In the genomic region with DNA sequence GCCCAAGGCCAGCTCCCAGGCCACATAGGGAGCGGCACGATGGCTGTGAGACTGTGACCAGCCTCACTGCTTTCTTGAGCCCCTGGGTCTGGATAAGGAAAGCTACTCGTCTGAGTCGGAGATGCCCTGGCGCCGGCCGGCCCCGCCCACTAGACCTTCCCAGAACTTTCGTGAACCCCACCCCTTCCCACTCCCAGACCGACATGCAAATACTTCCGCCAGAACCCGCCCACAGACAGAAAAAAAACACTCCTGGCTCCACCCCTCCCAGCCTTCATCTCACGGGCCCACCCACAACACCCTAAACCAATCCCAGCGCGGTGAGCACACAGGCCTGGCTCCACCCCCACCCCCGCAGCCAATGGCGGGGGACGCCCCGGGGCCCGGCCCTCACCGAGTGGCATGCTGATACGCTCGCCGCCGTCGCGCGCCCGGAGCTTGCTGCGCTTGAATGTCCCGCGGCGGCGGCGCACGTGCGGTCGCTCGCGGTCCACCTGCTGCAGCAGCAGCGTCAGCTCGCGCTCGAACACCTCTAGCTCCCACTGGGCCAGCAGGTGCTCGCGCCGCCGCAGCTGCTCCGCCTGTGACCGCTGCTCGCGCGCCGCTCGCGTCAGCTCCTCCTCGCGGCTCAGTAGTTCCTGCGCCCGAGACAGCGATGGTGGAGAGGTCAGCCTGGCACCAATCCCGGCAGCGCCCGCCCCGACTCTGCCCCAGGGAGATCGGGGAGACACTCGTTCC, we compare ENCODE assay signal across 9 cellular contexts. TPM values are rescaled to one million over a fixed set of nuclear protein-coding genes. Genes with fewer than 3 reads are reported as not detected.
DNase-seq lines count a peak whose midpoint lies in the region; TF ChIP-seq lines count a peak whose summit lies in the region.
"Had no signal": no experiment of that assay in that cellular context is flagged by ENCODE, and none has a peak within 500 bp of the region (broad histone marks: within the 10 kb centered on the region; RNA-seq: fewer than 3 reads in every experiment).

No MANE protein-coding gene starts in this region.

- POLR2A ChIA-PET in PC-9 (lab: Charles Lee; ENCODE audit: unreplicated experiment): interaction anchor here (0.7 kb wide), 1 partner anchor 305 kb away, joined by 3 read pairs; no protein-coding TSS in a partner anchor

- H3K9me3 ChIP-seq in cardiac muscle cell (ENCODE audit: low read depth) (no peaks in the 10 kb centered on the region), osteoblast (ENCODE audit: low read depth, low read length) (no peaks in the 10 kb centered on the region), PC-9 (ENCODE audit: insufficient read depth, low read depth) (no peaks in the 10 kb centered on the region)
- H3K9me3 ChIP-seq: SJSA1 had no signal

- CTCF ChIA-PET in PC-9 (lab: Charles Lee): no interaction called here

- H3K79me2 ChIP-seq in osteoblast (ENCODE audit: insufficient read depth, low read length) (peaks cover 36% of the 10 kb centered on the region), PC-9 (ENCODE audit: low read depth) (peaks cover 16% of the 10 kb centered on the region)

- H3K9me3 Mint-ChIP-seq in T-helper 2 cell treated with Interferon-gamma antibody and Interleukin-4, amounts not matched to agents 5 μg/mL and 100 μg/mL, for 36 hours: no peaks in the 10 kb centered on the region

- no peak overlapping the region for H3K27ac Mint-ChIP-seq in T-helper 2 cell treated with Interferon-gamma antibody and Interleukin-4, amounts not matched to agents 5 μg/mL and 100 μg/mL, for 36 hours

- H3K27ac ChIP-seq in adipose tissue (ENCODE audit: low read depth, low read length): peak overlapping the region; percentile 56
- peak overlapping the region; percentile 44 for H3K27ac ChIP-seq in cardiac muscle cell
- H3K27ac ChIP-seq in osteoblast (ENCODE audit: low read depth, low read length): no peak overlapping the region
- no peak overlapping the region for H3K27ac ChIP-seq in PC-9
- H3K27ac ChIP-seq: SJSA1 had no signal

- H3K9me2 ChIP-seq in PC-9 (ENCODE audit: insufficient read depth): no peaks in the 10 kb centered on the region

- peak overlapping the region; percentile 8 for H3K4me3 ChIP-seq in cardiac muscle cell
- peak overlapping the region; percentile 52 for H3K4me3 ChIP-seq in osteoblast (ENCODE audit: insufficient read depth, low read length)
- no peak overlapping the region for H3K4me3 ChIP-seq in PC-9
- H3K4me3 ChIP-seq: SJSA1 had no signal

- H3K36me3 Mint-ChIP-seq in T-helper 2 cell treated with Interferon-gamma antibody and Interleukin-4, amounts not matched to agents 5 μg/mL and 100 μg/mL, for 36 hours (ENCODE audit: low read depth): peaks cover 43% of the 10 kb centered on the region

- H2AFZ ChIP-seq in osteoblast (ENCODE audit: low read length) (no peak overlapping the region), PC-9 (no peak overlapping the region)

- no TSS peak for BruUV-seq in PC-9 (replicated peaks; lab: Mats Ljungman, UMichigan)

- peaks cover 4% of the 10 kb centered on the region for H3K4me1 ChIP-seq in cardiac muscle cell (ENCODE audit: low read depth)
- H3K4me1 ChIP-seq in osteoblast (ENCODE audit: insufficient read depth, low read length): peaks cover 19% of the 10 kb centered on the region
- H3K4me1 ChIP-seq in PC-9 (replicated peaks; ENCODE audit: insufficient read depth): peaks cover 2% of the 10 kb centered on the region; the same call in 1 of the 2 replicates

- H3K36me3 ChIP-seq in cardiac muscle cell: peaks cover 8% of the 10 kb centered on the region
- H3K36me3 ChIP-seq in osteoblast (ENCODE audit: insufficient read depth, low read length): peaks cover 42% of the 10 kb centered on the region
- H3K36me3 ChIP-seq in PC-9 (ENCODE audit: low read depth): no peaks in the 10 kb centered on the region

- TF ChIP-seq CTCF in cardiac muscle cell (IDR thresholded peaks at IDR 0.05; ENCODE audit: low read depth, low read length) (no peak), osteoblast (IDR thresholded peaks at IDR 0.05; ENCODE audit: extremely low read depth, low read depth, low read length) (no peak), PC-9 (conservative IDR thresholded peaks at IDR 0.05) (no peak)

- H3K4me2 ChIP-seq in osteoblast (ENCODE audit: insufficient read depth, low read length) (peak overlapping the region; percentile 79), PC-9 (no peak overlapping the region)

- H3K4me1 Mint-ChIP-seq in T-helper 2 cell treated with Interferon-gamma antibody and Interleukin-4, amounts not matched to agents 5 μg/mL and 100 μg/mL, for 36 hours (ENCODE audit: low read depth): peaks cover 24% of the 10 kb centered on the region

- H3K27me3 ChIP-seq in cardiac muscle cell (no peaks in the 10 kb centered on the region), osteoblast (ENCODE audit: insufficient read depth, low read length) (no peaks in the 10 kb centered on the region), PC-9 (ENCODE audit: insufficient read depth, low read depth) (no peaks in the 10 kb centered on the region)
- H3K27me3 ChIP-seq: SJSA1 had no signal

- intact Hi-C loops in PC-9 (cut with micrococcal nuclease; ENCODE audit: unreplicated experiment): no loop called here

- H3K27me3 Mint-ChIP-seq in T-helper 2 cell treated with Interferon-gamma antibody and Interleukin-4, amounts not matched to agents 5 μg/mL and 100 μg/mL, for 36 hours (ENCODE audit: low read depth): no peaks in the 10 kb centered on the region

- 41 to 59% (median 53%) methylated on average over 46 to 67 of the region's 67 CpGs for WGBS in adipose tissue, 3 donors

- no peak overlapping the region for H3K4me3 Mint-ChIP-seq in T-helper 2 cell treated with Interferon-gamma antibody and Interleukin-4, amounts not matched to agents 5 μg/mL and 100 μg/mL, for 36 hours

- H3F3A ChIP-seq in PC-9 (ENCODE audit: insufficient read depth, low read depth): peaks cover 10% of the 10 kb centered on the region; the same call in 1 of the 2 replicates

- DNase-seq in HS-27A (ENCODE audit: low read depth): peak; percentile 65
- DNase-seq in cardiac muscle cell (ENCODE audit: low read depth in 1 of 2, low spot score in 1 of 2): peak; percentile 99
- peak; percentile 100 for DNase-seq in osteoblast (ENCODE audit: insufficient read length, low spot score, missing footprints)
- DNase-seq in DMS114 treated with DMSO at 0.1 percent for 48 hours (lab: John Stamatoyannopoulos, UW; ENCODE audit: unreplicated experiment): no peak
- no peak for DNase-seq in T-helper 2 cell treated with Interferon-gamma antibody and Interleukin-4, amounts not matched to agents 5 μg/mL and 100 μg/mL, for 36 hours (ENCODE audit: low spot score)
- DNase-seq in PC-9: no peak
- no peak for DNase-seq in activated naive CD4-positive, alpha-beta T cell treated with anti-CD3 and anti-CD28 coated beads, Interleukin-2, amount 50 U/mL, for 16 hours

- peaks cover 42% of the 10 kb centered on the region for H4K20me1 ChIP-seq in osteoblast (ENCODE audit: insufficient read depth, low read length)
- H4K20me1 ChIP-seq in PC-9 (ENCODE audit: insufficient read depth): peaks cover 8% of the 10 kb centered on the region; the same call in 1 of the 2 replicates

RNA-seq across cellular contexts. Expression of a gene that starts 7.0 kb away (rescaled TPM):
- polyA plus RNA-seq in adipose tissue (10 to 100 TPM; 21.4 to 85.5 (median 66.0) TPM), cardiac muscle cell (25.9 and 31.2 TPM in 2 replicates)
- total RNA-seq in cardiac muscle cell (44.8 and 63.1 TPM in 2 replicates), osteoblast (19.4 and 21.4 TPM in 2 replicates), PC-9 (2021) (87.2 and 90.3 TPM in 2 replicates)

RNA-seq across cellular contexts. Expression of a gene that starts 8.5 kb away (rescaled TPM):
- polyA plus RNA-seq in adipose tissue (10 to 100 TPM; 11.1 to 16.8 (median 13.3) TPM), cardiac muscle cell (18.9 and 22.0 TPM in 2 replicates)
- total RNA-seq in cardiac muscle cell (40.9 and 42.7 TPM in 2 replicates), osteoblast (26.5 and 27.9 TPM in 2 replicates), PC-9 (2021) (76.9 and 85.9 TPM in 2 replicates)

RNA-seq across cellular contexts. Expression of a gene that starts 11.4 kb away (rescaled TPM):
- 1 to 10 TPM in 2 of 3 donors, under 1 TPM in 1; 0.20 to 4.4 (median 3.2) TPM for polyA plus RNA-seq in adipose tissue
- 0.25 TPM in 1 of 2 replicates, not detected in the other for total RNA-seq in cardiac muscle cell
- polyA plus RNA-seq in cardiac muscle cell: not detected in 2 replicates
- total RNA-seq in osteoblast: 0.29 TPM in 1 of 2 replicates, not detected in the other
- total RNA-seq in PC-9 (2021): 2.1 TPM in 1 of 2 replicates, not detected in the other

RNA-seq across cellular contexts. Expression of a gene that starts 30.9 kb away (rescaled TPM):
- polyA plus RNA-seq in adipose tissue (100 to 1,000 TPM in 1 of 3 donors, 10 to 100 TPM in 2; 23.7 to 105 (median 36.3) TPM), cardiac muscle cell (21.6 and 33.7 TPM in 2 replicates)
- total RNA-seq in cardiac muscle cell (17.3 and 25.9 TPM in 2 replicates), osteoblast (12.7 and 15.2 TPM in 2 replicates), PC-9 (2021) (65.6 and 81.3 TPM in 2 replicates)

RNA-seq across cellular contexts. Expression of a gene that starts 31.2 kb away (rescaled TPM):
- 10 to 100 TPM in 2 of 3 donors, 1 to 10 TPM in 1; 9.7 to 70.4 (median 48.5) TPM for polyA plus RNA-seq in adipose tissue
- 14.9 and 50.5 TPM in 2 replicates for total RNA-seq in cardiac muscle cell
- polyA plus RNA-seq in cardiac muscle cell: 14.2 and 30.0 TPM in 2 replicates
- total RNA-seq in osteoblast: 43.9 and 58.6 TPM in 2 replicates
- 123 and 170 TPM in 2 replicates for total RNA-seq in PC-9 (2021)

Comparison
In these comparisons a context has a peak if more than half of its experiments do, and no peak if none do; other contexts are left out.
1. DNase-seq: peak in HS-27A (single experiment), cardiac muscle cell (2 of 2) and osteoblast (single experiment); none in DMS114 treated with DMSO at 0.1 percent for 48 hours (single experiment), T-helper 2 cell treated with Interferon-gamma antibody and Interleukin-4, amounts not matched to agents 5 μg/mL and 100 μg/mL, for 36 hours (single experiment), PC-9 (0 of 2) and activated naive CD4-positive, alpha-beta T cell treated with anti-CD3 and anti-CD28 coated beads, Interleukin-2, amount 50 U/mL, for 16 hours (single experiment).
2. H3K27ac ChIP-seq: peak in adipose tissue (single experiment) and cardiac muscle cell (single experiment); none in osteoblast (single experiment) and PC-9 (single experiment).